ENCODE assay signal across 11 cellular contexts in the genomic region with DNA sequence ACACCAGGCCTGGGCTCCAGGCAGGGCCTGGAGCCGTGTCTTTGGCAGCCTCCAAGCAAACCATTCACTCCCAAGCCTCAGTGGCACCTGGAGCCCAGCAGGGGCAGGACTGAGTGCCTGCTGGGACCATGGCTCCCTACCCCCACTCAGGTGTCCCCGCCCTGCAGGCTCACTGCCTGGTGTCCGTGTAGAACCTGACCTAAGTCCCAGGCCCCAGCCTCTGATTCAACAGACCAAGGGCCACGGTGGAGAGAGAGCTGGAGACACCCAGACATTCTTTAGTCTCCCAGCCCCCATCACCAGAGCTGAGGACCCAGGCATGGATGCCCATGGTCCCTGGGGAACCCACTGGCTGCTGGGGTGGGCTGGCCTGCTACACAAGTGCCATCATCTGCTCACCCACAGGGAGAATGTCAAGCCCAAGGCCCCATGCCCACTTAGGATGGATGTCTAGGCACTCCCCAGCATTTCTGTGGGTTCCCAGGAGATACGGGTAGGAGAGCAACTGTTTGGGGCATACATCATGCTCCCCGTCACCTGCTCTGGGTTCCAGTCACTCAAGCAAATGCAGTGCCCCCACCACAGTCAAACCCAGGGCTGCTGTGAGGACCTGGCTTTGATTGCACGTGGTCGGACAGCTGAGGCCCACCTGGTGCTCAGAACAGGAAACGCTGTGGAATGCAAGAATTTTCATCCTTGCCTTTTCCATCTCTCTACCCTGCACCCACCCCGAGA. TPM values are rescaled to one million over a fixed set of nuclear protein-coding genes. Genes with fewer than 3 reads are reported as not detected.
A peak's percentile ranks its signal among the peaks of the same experiment; 100 is the strongest.
DNase-seq lines count a peak whose midpoint lies in the region; ATAC-seq and TF ChIP-seq lines count a peak whose summit lies in the region.
"Had no signal": no experiment of that assay in that cellular context is flagged by ENCODE, and none has a peak within 500 bp of the region (broad histone marks: within the 10 kb centered on the region; RNA-seq: fewer than 3 reads in every experiment).

No MANE protein-coding gene starts in this region.

- H3K27me3 ChIP-seq in Panc1 (ENCODE audit: control insufficient read depth, insufficient read depth, low read length) = no peaks in the 10 kb centered on the region
- H3K27me3 ChIP-seq in foreskin keratinocyte = peaks cover 50% of the 10 kb centered on the region

- no peak overlapping the region for H3K4me3 Mint-ChIP-seq in activated CD8-positive, alpha-beta T cell treated with anti-CD3 and anti-CD28 coated beads, Interleukin-2, amount 10 ng/mL, durations not matched to agents 7 days and 5 days
- H3K4me3 Mint-ChIP-seq in activated CD8-positive, alpha-beta T cell treated with anti-CD3 and anti-CD28 coated beads for 36 hours = no peak overlapping the region
- no peak overlapping the region for H3K4me3 Mint-ChIP-seq in stimulated activated naive CD8-positive, alpha-beta T cell treated with anti-CD3 and anti-CD28 coated beads, Interleukin-15, Interleukin-2, amounts not matched to agents 100 ng/mL and 50 ng/mL, for 24 hours

- no peak overlapping the region for H3K4me3 ChIP-seq in Panc1 (ENCODE audit: low read depth in 2 of 2, low read length in 2 of 2)
- H3K4me3 ChIP-seq: thoracic aorta had no signal

- POLR2A ChIA-PET in activated CD8-positive, alpha-beta T cell treated with anti-CD3 and anti-CD28 coated beads, Interleukin-2, amount 10 ng/mL, durations not matched to agents 7 days and 5 days (lab: Charles Lee) = no interaction called here
- POLR2A ChIA-PET in activated CD8-positive, alpha-beta T cell treated with anti-CD3 and anti-CD28 coated beads for 36 hours (lab: Charles Lee) = interaction anchor here (0.9 to 1.6 kb wide), 3 partner anchors 20 to 60 kb away, joined by 3 read pairs; no protein-coding TSS in a partner anchor
- POLR2A ChIA-PET in Panc1 (lab: Charles Lee) = no interaction called here

- intact Hi-C loops in activated CD8-positive, alpha-beta T cell treated with anti-CD3 and anti-CD28 coated beads for 36 hours (cut with micrococcal nuclease) = no loop called here
- intact Hi-C loops in Panc1 (cut with micrococcal nuclease; ENCODE audit: unreplicated experiment) = no loop called here

- H3K4me1 ChIP-seq in Panc1 (ENCODE audit: control insufficient read depth, insufficient read depth, low read length) = peaks cover 26% of the 10 kb centered on the region
- H3K4me1 ChIP-seq in foreskin keratinocyte = no peaks in the 10 kb centered on the region

- in situ Hi-C loops in Panc1 (cut with HindIII; ENCODE audit: low pct_unique_long_range_greater_than_20kb, low sequenced_read_pairs) = no loop called here

- no peaks in the 10 kb centered on the region for H3K9me3 Mint-ChIP-seq in activated CD8-positive, alpha-beta T cell treated with anti-CD3 and anti-CD28 coated beads, Interleukin-2, amount 10 ng/mL, durations not matched to agents 7 days and 5 days (ENCODE audit: insufficient read depth)
- H3K9me3 Mint-ChIP-seq in activated CD8-positive, alpha-beta T cell treated with anti-CD3 and anti-CD28 coated beads for 36 hours = no peaks in the 10 kb centered on the region
- no peaks in the 10 kb centered on the region for H3K9me3 Mint-ChIP-seq in stimulated activated naive CD8-positive, alpha-beta T cell treated with anti-CD3 and anti-CD28 coated beads, Interleukin-15, Interleukin-2, amounts not matched to agents 100 ng/mL and 50 ng/mL, for 24 hours

- H3K9me3 ChIP-seq in Panc1 (ENCODE audit: control insufficient read depth, insufficient read depth, low read depth, low read length) = no peaks in the 10 kb centered on the region
- H3K9me3 ChIP-seq: thoracic aorta had no signal

- CTCF ChIA-PET in activated CD8-positive, alpha-beta T cell treated with anti-CD3 and anti-CD28 coated beads, Interleukin-2, amount 10 ng/mL, durations not matched to agents 7 days and 5 days (lab: Charles Lee) = no interaction called here
- CTCF ChIA-PET in activated CD8-positive, alpha-beta T cell treated with anti-CD3 and anti-CD28 coated beads for 36 hours (lab: Charles Lee) = interaction anchor here (2.2 kb wide), 1 partner anchor 10 kb away, joined by 5 read pairs; no protein-coding TSS in a partner anchor
- CTCF ChIA-PET in Panc1 (lab: Charles Lee) = no interaction called here

- DNase-seq in activated CD8-positive, alpha-beta T cell treated with anti-CD3 and anti-CD28 coated beads, Interleukin-2, amount 10 ng/mL, durations not matched to agents 7 days and 5 days = no peak
- DNase-seq in activated CD8-positive, alpha-beta T cell treated with anti-CD3 and anti-CD28 coated beads for 36 hours = no peak
- DNase-seq in Panc1 (ENCODE audit: low read depth, low spot score) (no peak), foreskin keratinocyte (peak in 1 of 2 donors; percentile 12), ureter (ENCODE audit: low spot score) (no peak)
- DNase-seq in stimulated activated naive CD4-positive, alpha-beta T cell (lab: John Stamatoyannopoulos, UW) = no peak
- no peak for DNase-seq in activated CD4-positive, alpha-beta T cell treated with anti-CD3 and anti-CD28 coated beads, Interleukin-2, amount 50 U/mL, for 48 hours
- DNase-seq: activated CD8-positive, alpha-beta memory T cell treated with anti-CD3 and anti-CD28 coated beads, Interleukin-2, amount 50 U/mL, for 48 hours; GF-D8 had no signal

- H3K36me3 Mint-ChIP-seq in activated CD8-positive, alpha-beta T cell treated with anti-CD3 and anti-CD28 coated beads, Interleukin-2, amount 10 ng/mL, durations not matched to agents 7 days and 5 days (ENCODE audit: low read depth) = peaks cover 40% of the 10 kb centered on the region
- H3K36me3 Mint-ChIP-seq in activated CD8-positive, alpha-beta T cell treated with anti-CD3 and anti-CD28 coated beads for 36 hours (ENCODE audit: low read depth) = peaks cover 12% of the 10 kb centered on the region
- peaks cover 17% of the 10 kb centered on the region for H3K36me3 Mint-ChIP-seq in stimulated activated naive CD8-positive, alpha-beta T cell treated with anti-CD3 and anti-CD28 coated beads, Interleukin-15, Interleukin-2, amounts not matched to agents 100 ng/mL and 50 ng/mL, for 24 hours (ENCODE audit: low read depth)

- BruUV-seq in Panc1 (replicated peaks; lab: Mats Ljungman, UMichigan) = no TSS peak

- H3K27ac ChIP-seq in Panc1 (ENCODE audit: low read length) (peak overlapping the region; percentile 39; the same call in 1 of the 2 replicates), foreskin keratinocyte (no peak overlapping the region)
- H3K27ac ChIP-seq: thoracic aorta had no signal

- H3K4me1 Mint-ChIP-seq in activated CD8-positive, alpha-beta T cell treated with anti-CD3 and anti-CD28 coated beads, Interleukin-2, amount 10 ng/mL, durations not matched to agents 7 days and 5 days (ENCODE audit: low read depth) = peaks cover 20% of the 10 kb centered on the region
- peaks cover 10% of the 10 kb centered on the region for H3K4me1 Mint-ChIP-seq in activated CD8-positive, alpha-beta T cell treated with anti-CD3 and anti-CD28 coated beads for 36 hours (ENCODE audit: low read depth)
- H3K4me1 Mint-ChIP-seq in stimulated activated naive CD8-positive, alpha-beta T cell treated with anti-CD3 and anti-CD28 coated beads, Interleukin-15, Interleukin-2, amounts not matched to agents 100 ng/mL and 50 ng/mL, for 24 hours (ENCODE audit: low read depth) = peaks cover 14% of the 10 kb centered on the region

- H3K27me3 Mint-ChIP-seq in activated CD8-positive, alpha-beta T cell treated with anti-CD3 and anti-CD28 coated beads, Interleukin-2, amount 10 ng/mL, durations not matched to agents 7 days and 5 days (ENCODE audit: low read depth) = no peaks in the 10 kb centered on the region
- no peaks in the 10 kb centered on the region for H3K27me3 Mint-ChIP-seq in activated CD8-positive, alpha-beta T cell treated with anti-CD3 and anti-CD28 coated beads for 36 hours
- H3K27me3 Mint-ChIP-seq in stimulated activated naive CD8-positive, alpha-beta T cell treated with anti-CD3 and anti-CD28 coated beads, Interleukin-15, Interleukin-2, amounts not matched to agents 100 ng/mL and 50 ng/mL, for 24 hours = no peaks in the 10 kb centered on the region

- H3K27ac Mint-ChIP-seq in activated CD8-positive, alpha-beta T cell treated with anti-CD3 and anti-CD28 coated beads, Interleukin-2, amount 10 ng/mL, durations not matched to agents 7 days and 5 days = peak overlapping the region; percentile 73
- H3K27ac Mint-ChIP-seq in activated CD8-positive, alpha-beta T cell treated with anti-CD3 and anti-CD28 coated beads for 36 hours = no peak overlapping the region
- H3K27ac Mint-ChIP-seq in stimulated activated naive CD8-positive, alpha-beta T cell treated with anti-CD3 and anti-CD28 coated beads, Interleukin-15, Interleukin-2, amounts not matched to agents 100 ng/mL and 50 ng/mL, for 24 hours = peak overlapping the region; percentile 64

- no peaks in the 10 kb centered on the region for H3K36me3 ChIP-seq in Panc1 (ENCODE audit: control insufficient read depth, insufficient read depth, low read length)
- H3K36me3 ChIP-seq: thoracic aorta had no signal

- TF ChIP-seq CTCF in activated CD8-positive, alpha-beta T cell treated with anti-CD3 and anti-CD28 coated beads for 36 hours (IDR thresholded peaks at IDR 0.05) = no peak
- TF ChIP-seq CTCF in Panc1 (IDR thresholded peaks at IDR 0.05) (no peak), foreskin keratinocyte (conservative IDR thresholded peaks at IDR 0.05) (no peak)

- peak; percentile 18 for ATAC-seq in activated CD8-positive, alpha-beta T cell treated with anti-CD3 and anti-CD28 coated beads, Interleukin-2, amount 10 ng/mL, durations not matched to agents 7 days and 5 days
- no peak for ATAC-seq in activated CD8-positive, alpha-beta T cell treated with anti-CD3 and anti-CD28 coated beads for 36 hours
- ATAC-seq in Panc1 (no peak), foreskin keratinocyte (peak; percentile 7)

RNA-seq across cellular contexts. Expression of a gene that starts 42.9 kb away (rescaled TPM):
- total RNA-seq in activated CD8-positive, alpha-beta T cell treated with anti-CD3 and anti-CD28 coated beads, Interleukin-2, amount 10 ng/mL, durations not matched to agents 7 days and 5 days = 10 to 100 TPM; 47.2 to 50.5 TPM
- total RNA-seq in activated CD8-positive, alpha-beta T cell treated with anti-CD3 and anti-CD28 coated beads for 36 hours = 10 to 100 TPM; 22.1 to 24.4 TPM
- 52.3 TPM for total RNA-seq in Panc1 (2021; ENCODE audit: unreplicated experiment)
- polyA plus RNA-seq in Panc1 (2012; ENCODE audit: insufficient read length) = 29.2 TPM
- total RNA-seq in foreskin keratinocyte = 25.8 and 29.3 TPM in 2 replicates
- polyA plus RNA-seq in foreskin keratinocyte = 12.6 and 13.3 TPM in 2 replicates
- total RNA-seq in ureter = 35.4 TPM

Comparison
In these comparisons a context has a peak if more than half of its experiments do, and no peak if none do; other contexts are left out.
1. ATAC-seq: peak in activated CD8-positive, alpha-beta T cell treated with anti-CD3 and anti-CD28 coated beads, Interleukin-2, amount 10 ng/mL, durations not matched to agents 7 days and 5 days (single experiment) and foreskin keratinocyte (single experiment); none in activated CD8-positive, alpha-beta T cell treated with anti-CD3 and anti-CD28 coated beads for 36 hours (single experiment) and Panc1 (single experiment).